9 cellular contexts compared by ENCODE assay signal in the genomic region with DNA sequence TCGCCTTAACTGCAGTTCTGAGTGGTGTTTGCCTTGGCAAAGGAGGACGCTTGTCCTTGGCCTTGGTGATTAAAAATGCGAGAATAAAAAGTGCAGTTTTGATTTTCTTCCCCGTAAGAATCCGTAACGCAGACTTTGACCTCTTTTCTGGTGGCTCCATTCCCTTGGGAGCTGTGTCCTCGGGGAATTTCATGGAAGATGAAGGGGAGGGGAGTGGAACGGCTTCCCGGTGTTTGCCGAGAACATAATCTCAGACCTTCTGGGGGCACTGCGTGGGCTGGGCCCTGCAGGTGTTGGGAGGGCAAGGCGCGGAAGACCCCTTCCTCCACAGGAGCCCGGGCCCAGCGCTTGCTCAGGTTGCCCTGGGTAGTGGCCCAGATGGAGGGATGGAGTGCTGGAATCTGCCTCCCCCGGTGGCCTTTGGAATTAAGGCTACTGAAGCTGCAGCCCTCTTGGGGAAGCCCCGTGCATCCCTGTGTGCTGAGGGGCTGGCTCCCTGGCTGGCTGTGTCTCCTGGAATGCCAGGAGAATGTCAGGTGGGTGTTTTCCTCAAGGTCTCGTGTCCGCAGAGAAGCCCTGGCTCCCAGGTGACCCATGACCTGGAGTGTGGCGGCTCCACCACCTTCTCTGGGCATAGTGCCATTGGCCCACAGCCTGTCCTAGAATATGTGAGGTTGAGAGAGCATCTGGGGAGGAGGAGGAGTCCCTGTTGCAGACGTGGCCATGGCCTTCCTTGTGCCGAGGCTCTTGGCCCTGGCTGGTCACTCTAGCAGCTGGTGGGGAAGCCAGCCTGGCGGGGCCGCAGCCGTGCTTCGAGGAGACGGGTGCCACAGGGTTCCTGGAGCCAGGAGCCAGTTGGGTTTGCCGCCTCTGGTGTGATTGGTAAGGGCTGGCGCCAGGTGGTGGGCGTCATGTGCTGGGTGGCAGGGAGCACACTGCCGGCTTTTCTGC. TPM values are rescaled to one million over a fixed set of nuclear protein-coding genes. Genes with fewer than 3 reads are reported as not detected.
A peak's percentile ranks its signal among the peaks of the same experiment; 100 is the strongest.
DNase-seq lines count a peak whose midpoint lies in the region; ATAC-seq and TF ChIP-seq lines count a peak whose summit lies in the region.
"Had no signal": no experiment of that assay in that cellular context is flagged by ENCODE, and none has a peak within 500 bp of the region (broad histone marks: within the 10 kb centered on the region; RNA-seq: fewer than 3 reads in every experiment).

No MANE protein-coding gene starts in this region.

- peaks cover 43% of the 10 kb centered on the region for H3K4me1 ChIP-seq in BE2C

- no peak for TF ChIP-seq CTCF in BE2C (IDR thresholded peaks at IDR 0.05; ENCODE audit: low read depth, low read length)
- peak; percentile 15; the same call in 1 of the 2 replicates for TF ChIP-seq CTCF in RWPE1 (conservative IDR thresholded peaks at IDR 0.05; ENCODE audit: low read depth)
- peak; percentile 9 for TF ChIP-seq CTCF in fibroblast of the aortic adventitia (IDR thresholded peaks at IDR 0.05; ENCODE audit: insufficient read depth, low read length)
- TF ChIP-seq CTCF in neural crest cell (conservative IDR thresholded peaks at IDR 0.05), result no peak

- no peaks in the 10 kb centered on the region for H3K9me3 Mint-ChIP-seq in neural crest cell

- no peaks in the 10 kb centered on the region for H3K9me3 ChIP-seq in BE2C
- no peaks in the 10 kb centered on the region for H3K9me3 ChIP-seq in MG63

- no peaks in the 10 kb centered on the region for H3K27me3 Mint-ChIP-seq in neural crest cell (ENCODE audit: low read depth)

- H3K4me3 ChIP-seq in BE2C (ENCODE audit: low read depth, low read length), result peak overlapping the region; percentile 84
- peak overlapping the region; percentile 18 for H3K4me3 ChIP-seq in fibroblast of the aortic adventitia (ENCODE audit: low read depth, low read length)
- no peak overlapping the region for H3K4me3 ChIP-seq in MG63

- POLR2A ChIA-PET in RWPE1 (lab: Yijun Ruan, JAX; ENCODE audit: low non-redundant PET), result interaction anchor here (1.1 to 1.5 kb wide), 2 partner anchors 26 to 68 kb away, joined by 3 to 5 read pairs; no protein-coding TSS in a partner anchor

- peaks cover 53% of the 10 kb centered on the region for H3K4me1 Mint-ChIP-seq in neural crest cell

- H3K36me3 Mint-ChIP-seq in neural crest cell (ENCODE audit: low read depth), result no peaks in the 10 kb centered on the region

- ATAC-seq in HG03439 (IDR thresholded peaks at IDR 0.05; ENCODE audit: unreplicated experiment), result no peak
- ATAC-seq in HG02588 (IDR thresholded peaks at IDR 0.05; ENCODE audit: unreplicated experiment), result no peak

- peak overlapping the region; percentile 98 for H3K27ac ChIP-seq in RWPE1

- H3K27me3 ChIP-seq in BE2C (no peaks in the 10 kb centered on the region), MG63 (no peaks in the 10 kb centered on the region)

- no peak for DNase-seq in BE2C
- DNase-seq in RWPE1 (ENCODE audit: low spot score), result no peak
- no peak for DNase-seq in fibroblast of the aortic adventitia (ENCODE audit: low read depth)
- no peak for DNase-seq in neural crest cell (ENCODE audit: low read depth, low spot score)
- no peak for DNase-seq in RKO (ENCODE audit: low spot score)
- DNase-seq in MG63, result no peak
- DNase-seq: NCI-H2171 had no signal

- peak overlapping the region; percentile 97 for H3K4me3 Mint-ChIP-seq in neural crest cell

- H3K36me3 ChIP-seq in BE2C (peaks cover 9% of the 10 kb centered on the region; the same call in 1 of the 2 replicates), MG63 (peaks cover 21% of the 10 kb centered on the region)

- CTCF ChIA-PET in RWPE1 (lab: Yijun Ruan, JAX), result interaction anchor here (0.6 to 2.1 kb wide), 6 partner anchors 8 to 139 kb away, joined by 3 to 9 read pairs (median 4); no protein-coding TSS in a partner anchor

- H3K27ac Mint-ChIP-seq in neural crest cell (ENCODE audit: unreplicated experiment), result peak overlapping the region; percentile 27

RNA-seq across cellular contexts. Expression of gene BAIAP2, which starts 3.1 kb away (rescaled TPM):
- polyA plus RNA-seq in BE2C (2012; ENCODE audit: insufficient read depth, insufficient read length, low read depth), result 54.3 TPM
- total RNA-seq in fibroblast of the aortic adventitia (ENCODE audit: low replicate concordance) (24.3 and 27.5 TPM in 2 replicates), neural crest cell (47.5 and 53.6 TPM in 2 replicates)
- 34.4 and 43.9 TPM in 2 replicates for total RNA-seq in MG63 (2014; rRNA removed; shearing (Covaris generic); ENCODE audit: low replicate concordance)

RNA-seq across cellular contexts. Expression of gene CHMP6, which starts 46.4 kb away (rescaled TPM):
- 21.2 TPM for polyA plus RNA-seq in BE2C (2012; ENCODE audit: insufficient read depth, insufficient read length, low read depth)
- 17.4 TPM in 2 replicates for total RNA-seq in fibroblast of the aortic adventitia (ENCODE audit: low replicate concordance)
- 32.7 and 33.2 TPM in 2 replicates for total RNA-seq in neural crest cell
- 65.4 and 74.3 TPM in 2 replicates for total RNA-seq in MG63 (2014; rRNA removed; shearing (Covaris generic); ENCODE audit: low replicate concordance)

Comparison
In these comparisons a context has a peak if more than half of its experiments do, and no peak if none do; other contexts are left out.
1. CTCF ChIP-seq: peak in RWPE1 (single experiment) and fibroblast of the aortic adventitia (single experiment); none in BE2C (single experiment) and neural crest cell (single experiment).